ENCODE assay signal across 8 cellular contexts in genomic region chr13:23980160-23980551, GRCh38.
DNase-seq lines count a peak whose midpoint lies in the region; ATAC-seq, FAIRE-seq and TF ChIP-seq lines count a peak whose summit lies in the region.

No MANE protein-coding gene starts in this region.

- no peak for TF ChIP-seq POLR2A in GM12891 (IDR thresholded peaks at IDR 0.05; ENCODE audit: low read depth, low read length)

- peak overlapping the region; percentile 79 for H3K27ac ChIP-seq in caudate nucleus (ENCODE audit: low read depth, low read length)

- DNase-seq in GM12891 (ENCODE audit: insufficient read length, low spot score), result peak; percentile 79
- DNase-seq in NCI-H1092 treated with DMSO at 0.1 percent for 48 hours (lab: John Stamatoyannopoulos, UW), result peak; percentile 56
- DNase-seq in activated CD4-positive, CD25-positive, alpha-beta regulatory T cell treated with anti-CD3 and anti-CD28 coated beads, Interleukin-2, amount 50 U/mL, for 16 hours (ENCODE audit: low read depth, low spot score), result peak; percentile 62
- peak in 60 of 61 donors; percentile 22 to 98 (median 84) for DNase-seq in caudate nucleus (lab: John Stamatoyannopoulos, UW)
- DNase-seq in stimulated activated CD4-positive, alpha-beta T cell treated with anti-CD3 and anti-CD28 coated beads, Interleukin-12 subunit alpha, Interleukin-12 subunit beta, amount 100 ng/mL, for 24 hours (ENCODE audit: low read depth in 2 of 2), result peak; percentile 65 to 80
- no peak for DNase-seq in DMS153 (lab: John Stamatoyannopoulos, UW)

- ATAC-seq in HG02571 (IDR thresholded peaks at IDR 0.05; ENCODE audit: unreplicated experiment), result peak; percentile 90

- FAIRE-seq in GM12891 (lab: Jason Lieb, UNC) (peak; percentile 90), islet of Langerhans (lab: Jason Lieb, UNC) (peak; percentile 74)

TF ChIP-seq in GM12891, 5 proteins besides CTCF, POLR2A, EP300 and RAD21:
- no peak for TF ChIP-seq SPI1 (IDR thresholded peaks at IDR 0.05; ENCODE audit: low read depth, low read length)
- no peak for TF ChIP-seq POU2F2 (IDR thresholded peaks at IDR 0.05; ENCODE audit: low read depth, low read length)
- no peak for TF ChIP-seq PAX5 (IDR thresholded peaks at IDR 0.05; ENCODE audit: insufficient read depth, low read length, severe bottlenecking)
- TF ChIP-seq POLR2AphosphoS5 (IDR thresholded peaks at IDR 0.05; ENCODE audit: low read depth, low read length), result no peak
- TF ChIP-seq TAF1 (IDR thresholded peaks at IDR 0.05; ENCODE audit: low read depth, low read length), result no peak
